In the genomic region with DNA sequence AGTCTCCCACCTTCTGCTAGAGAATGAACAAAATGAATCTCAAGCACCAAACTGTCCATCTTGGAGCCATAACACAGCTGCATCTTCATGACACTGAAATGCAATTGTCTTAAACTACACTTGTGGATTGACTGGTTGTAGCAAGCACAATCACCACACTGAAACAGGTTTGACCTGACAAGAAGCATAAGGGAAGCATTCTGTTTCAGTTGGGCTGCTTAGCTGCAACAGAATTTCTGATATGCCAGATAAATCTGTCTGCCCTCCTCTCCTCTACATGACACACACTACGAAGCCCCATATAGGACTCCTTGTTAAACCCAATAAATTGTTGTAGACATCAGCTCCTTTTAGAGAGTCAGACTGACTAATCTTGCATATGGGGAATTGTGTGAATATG, we compare ENCODE assay signal across 12 cellular contexts.
A peak's percentile ranks its signal among the peaks of the same experiment; 100 is the strongest.
DNase-seq lines count a peak whose midpoint lies in the region; ATAC-seq and TF ChIP-seq lines count a peak whose summit lies in the region.
"Had no signal": no experiment of that assay in that cellular context is flagged by ENCODE, and none has a peak within 500 bp of the region (broad histone marks: within the 10 kb centered on the region; RNA-seq: fewer than 3 reads in every experiment).

No MANE protein-coding gene starts in this region.

- peak overlapping the region; percentile 59 for H3K27ac ChIP-seq in VCaP
- H3K27ac ChIP-seq in osteoblast (ENCODE audit: low read depth, low read length): no peak overlapping the region
- H3K27ac ChIP-seq in Peyer's patch: no peak overlapping the region
- H3K27ac ChIP-seq: C4-2B, GM23248 had no signal

- DNase-seq in left colon (no peak), osteoblast (ENCODE audit: insufficient read length, low spot score, missing footprints) (no peak), NCI-H524 treated with DMSO at 0.1 percent for 48 hours (lab: John Stamatoyannopoulos, UW) (no peak), Peyer's patch (no peak)
- no peak for DNase-seq in effector CD4-positive, alpha-beta T cell
- DNase-seq: AML-193; Caco-2; CD4-positive, alpha-beta T cell; GM23248 had no signal

- H3K4me3 ChIP-seq in osteoblast (ENCODE audit: insufficient read depth, low read length) (no peak overlapping the region), Peyer's patch (no peak overlapping the region)
- H3K4me3 ChIP-seq: GM23248, HAP-1 had no signal

- no peak for TF ChIP-seq POLR2A in Peyer's patch (IDR thresholded peaks at IDR 0.05)

- no peak for TF ChIP-seq CTCF in VCaP (conservative IDR thresholded peaks at IDR 0.05)
- no peak for TF ChIP-seq CTCF in osteoblast (IDR thresholded peaks at IDR 0.05; ENCODE audit: extremely low read depth, low read depth, low read length)
- TF ChIP-seq CTCF in Peyer's patch (IDR thresholded peaks at IDR 0.05): no peak

- H3K9me3 ChIP-seq in osteoblast (ENCODE audit: low read depth, low read length) (no peaks in the 10 kb centered on the region), Peyer's patch (no peaks in the 10 kb centered on the region)
- H3K9me3 ChIP-seq: Caco-2, HAP-1 had no signal

- H3K79me2 ChIP-seq in osteoblast (ENCODE audit: insufficient read depth, low read length): no peaks in the 10 kb centered on the region

- H2AFZ ChIP-seq in osteoblast (ENCODE audit: low read length): peak overlapping the region; percentile 3
- H2AFZ ChIP-seq: GM23248 had no signal

- intact Hi-C loops in left colon (cut with DNase I, micrococcal nuclease): no loop called here

- no peaks in the 10 kb centered on the region for H4K20me1 ChIP-seq in osteoblast (ENCODE audit: insufficient read depth, low read length)

- no peaks in the 10 kb centered on the region for H3K36me3 ChIP-seq in osteoblast (ENCODE audit: insufficient read depth, low read length)
- H3K36me3 ChIP-seq in Peyer's patch: no peaks in the 10 kb centered on the region
- H3K36me3 ChIP-seq: HAP-1 had no signal

- H3K27me3 ChIP-seq in osteoblast (ENCODE audit: insufficient read depth, low read length) (no peaks in the 10 kb centered on the region), Peyer's patch (no peaks in the 10 kb centered on the region)

- no peak overlapping the region for H3K4me2 ChIP-seq in osteoblast (ENCODE audit: insufficient read depth, low read length)

- peak; percentile 75 for ATAC-seq in left colon

- no peaks in the 10 kb centered on the region for H3K4me1 ChIP-seq in osteoblast (ENCODE audit: insufficient read depth, low read length)
- H3K4me1 ChIP-seq in Peyer's patch: no peaks in the 10 kb centered on the region
- H3K4me1 ChIP-seq: Caco-2, HAP-1 had no signal
